Comparison of ENCODE assay signal across 1 cellular context in the genomic region with DNA sequence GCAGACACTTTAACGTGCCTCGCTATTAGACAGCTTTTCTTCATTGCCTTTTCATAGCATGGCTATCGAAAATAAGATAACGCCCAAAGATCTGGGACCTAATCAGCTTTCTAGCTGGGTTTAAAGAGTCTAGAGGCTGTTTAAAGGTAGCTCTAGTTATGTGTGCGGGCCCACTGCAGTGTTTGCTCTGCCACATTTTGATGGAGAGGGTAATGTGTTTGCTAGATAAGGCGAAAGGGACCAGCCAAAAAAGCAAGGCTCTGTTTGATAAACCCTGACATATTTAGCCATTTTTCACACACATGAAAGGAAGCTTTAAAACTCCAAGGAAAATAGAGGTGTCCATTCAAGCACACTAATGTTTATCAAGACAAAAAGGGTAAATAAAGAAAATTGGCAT.
TF ChIP-seq lines count a peak whose summit lies in the region.

No MANE protein-coding gene starts in this region.

TF ChIP-seq in K562, 482 proteins besides CTCF, POLR2A, EP300 and RAD21 (continued from another document):
- TF ChIP-seq FOXM1 (IDR thresholded peaks at IDR 0.05; ENCODE audit: low read depth): peak; percentile 59; the same call in 1 of the 2 replicates
- no peak for TF ChIP-seq FOXM1 (CRISPR knock-in tag; IDR thresholded peaks at IDR 0.05; ENCODE audit: low read depth)
- TF ChIP-seq CREB1 (IDR thresholded peaks at IDR 0.05): peak; percentile 51; the same call in 1 of the 2 replicates
- TF ChIP-seq CREB1 (CRISPR knock-in tag; IDR thresholded peaks at IDR 0.05): no peak
- TF ChIP-seq, protein P1, sequence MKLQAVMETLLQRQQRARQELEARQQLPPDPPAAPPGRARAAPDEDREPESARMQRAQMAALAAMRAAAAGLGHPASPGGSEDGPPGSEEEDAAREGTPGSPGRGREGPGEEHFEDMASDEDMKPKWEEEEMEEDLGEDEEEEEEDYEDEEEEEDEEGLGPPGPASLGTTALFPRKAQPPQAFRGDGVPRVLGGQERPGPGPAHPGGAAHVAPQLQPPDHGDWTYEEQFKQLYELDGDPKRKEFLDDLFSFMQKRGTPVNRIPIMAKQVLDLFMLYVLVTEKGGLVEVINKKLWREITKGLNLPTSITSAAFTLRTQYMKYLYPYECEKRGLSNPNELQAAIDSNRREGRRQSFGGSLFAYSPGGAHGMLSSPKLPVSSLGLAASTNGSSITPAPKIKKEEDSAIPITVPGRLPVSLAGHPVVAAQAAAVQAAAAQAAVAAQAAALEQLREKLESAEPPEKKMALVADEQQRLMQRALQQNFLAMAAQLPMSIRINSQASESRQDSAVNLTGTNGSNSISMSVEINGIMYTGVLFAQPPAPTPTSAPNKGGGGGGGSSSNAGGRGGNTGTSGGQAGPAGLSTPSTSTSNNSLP (IDR thresholded peaks at IDR 0.05; ENCODE audit: borderline replicate concordance, low read depth, low read length): 0 out of 2 replicates have a peak, but pooled peaks have one; percentile 30
- peak; percentile 83 for TF ChIP-seq SMARCA4 (IDR thresholded peaks at IDR 0.05)
- no peak for TF ChIP-seq POLR2AphosphoS2 (IDR thresholded peaks at IDR 0.05; ENCODE audit: low read length)
- TF ChIP-seq MYNN (IDR thresholded peaks at IDR 0.05): 0 out of 2 replicates have a peak, but pooled peaks have one; percentile 29
- TF ChIP-seq MYNN (CRISPR knock-in tag; IDR thresholded peaks at IDR 0.05): no peak
- peak; percentile 34; the same call in 1 of the 2 replicates for TF ChIP-seq GATA2 (CRISPR knock-in tag; IDR thresholded peaks at IDR 0.05)
- peak; percentile 75; the same call in 1 of the 2 replicates for TF ChIP-seq STAT5A (IDR thresholded peaks at IDR 0.05; ENCODE audit: borderline replicate concordance, low read length)
- no peak for TF ChIP-seq ATF1 (CRISPR knock-in tag; IDR thresholded peaks at IDR 0.05)
- no peak for TF ChIP-seq ATF1 (tag; IDR thresholded peaks at IDR 0.05)
- peak; percentile 89 for TF ChIP-seq DPF2 (IDR thresholded peaks at IDR 0.05)
- no peak for TF ChIP-seq HDAC8 (tag; IDR thresholded peaks at IDR 0.05)
- TF ChIP-seq SMARCC2 (IDR thresholded peaks at IDR 0.05; ENCODE audit: low read depth): peak; percentile 26; the same call in 1 of the 2 replicates
- TF ChIP-seq TCF3 (CRISPR knock-in tag; IDR thresholded peaks at IDR 0.05): peak; percentile 86
- TF ChIP-seq POLR2AphosphoS5 (IDR thresholded peaks at IDR 0.05; ENCODE audit: control insufficient read depth, insufficient read depth, low read depth, low read length): peak; percentile 87
- TF ChIP-seq MCM7 (IDR thresholded peaks at IDR 0.05): no peak
- TF ChIP-seq ZKSCAN8 (CRISPR knock-in tag; IDR thresholded peaks at IDR 0.05): no peak
- TF ChIP-seq NCOR1 (IDR thresholded peaks at IDR 0.05): peak; percentile 82
- peak; percentile 43 for TF ChIP-seq DACH1 (IDR thresholded peaks at IDR 0.05; ENCODE audit: partially characterized antibody)
- TF ChIP-seq, protein P2, sequence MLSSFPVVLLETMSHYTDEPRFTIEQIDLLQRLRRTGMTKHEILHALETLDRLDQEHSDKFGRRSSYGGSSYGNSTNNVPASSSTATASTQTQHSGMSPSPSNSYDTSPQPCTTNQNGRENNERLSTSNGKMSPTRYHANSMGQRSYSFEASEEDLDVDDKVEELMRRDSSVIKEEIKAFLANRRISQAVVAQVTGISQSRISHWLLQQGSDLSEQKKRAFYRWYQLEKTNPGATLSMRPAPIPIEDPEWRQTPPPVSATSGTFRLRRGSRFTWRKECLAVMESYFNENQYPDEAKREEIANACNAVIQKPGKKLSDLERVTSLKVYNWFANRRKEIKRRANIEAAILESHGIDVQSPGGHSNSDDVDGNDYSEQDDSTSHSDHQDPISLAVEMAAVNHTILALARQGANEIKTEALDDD (IDR thresholded peaks at IDR 0.05): peak; percentile 93
- TF ChIP-seq MTA2 (IDR thresholded peaks at IDR 0.05; ENCODE audit: low read depth): peak; percentile 75
- TF ChIP-seq SRF (CRISPR knock-in tag; IDR thresholded peaks at IDR 0.05): 0 out of 4 replicates have a peak, but pooled peaks of 1 of the 2 experiments have one; percentile 20
- peak; percentile 89 for TF ChIP-seq TEAD4 (IDR thresholded peaks at IDR 0.05; ENCODE audit: low read length)
- no peak for TF ChIP-seq TEAD4 (CRISPR knock-in tag; IDR thresholded peaks at IDR 0.05; ENCODE audit: borderline replicate concordance)
- peak; percentile 67 to 72 for TF ChIP-seq KDM1A (IDR thresholded peaks at IDR 0.05)
- TF ChIP-seq SLC30A9 (CRISPR knock-in tag; IDR thresholded peaks at IDR 0.05): no peak
- TF ChIP-seq, protein P3, sequence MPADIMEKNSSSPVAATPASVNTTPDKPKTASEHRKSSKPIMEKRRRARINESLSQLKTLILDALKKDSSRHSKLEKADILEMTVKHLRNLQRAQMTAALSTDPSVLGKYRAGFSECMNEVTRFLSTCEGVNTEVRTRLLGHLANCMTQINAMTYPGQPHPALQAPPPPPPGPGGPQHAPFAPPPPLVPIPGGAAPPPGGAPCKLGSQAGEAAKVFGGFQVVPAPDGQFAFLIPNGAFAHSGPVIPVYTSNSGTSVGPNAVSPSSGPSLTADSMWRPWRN (IDR thresholded peaks at IDR 0.05; ENCODE audit: low read depth): no peak
- peak; percentile 13; the same call in 1 of the 2 replicates for TF ChIP-seq KLF16 (IDR thresholded peaks at IDR 0.05)
- TF ChIP-seq, protein P4, sequence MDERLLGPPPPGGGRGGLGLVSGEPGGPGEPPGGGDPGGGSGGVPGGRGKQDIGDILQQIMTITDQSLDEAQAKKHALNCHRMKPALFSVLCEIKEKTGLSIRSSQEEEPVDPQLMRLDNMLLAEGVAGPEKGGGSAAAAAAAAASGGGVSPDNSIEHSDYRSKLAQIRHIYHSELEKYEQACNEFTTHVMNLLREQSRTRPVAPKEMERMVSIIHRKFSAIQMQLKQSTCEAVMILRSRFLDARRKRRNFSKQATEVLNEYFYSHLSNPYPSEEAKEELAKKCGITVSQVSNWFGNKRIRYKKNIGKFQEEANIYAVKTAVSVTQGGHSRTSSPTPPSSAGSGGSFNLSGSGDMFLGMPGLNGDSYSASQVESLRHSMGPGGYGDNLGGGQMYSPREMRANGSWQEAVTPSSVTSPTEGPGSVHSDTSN (CRISPR knock-in tag; IDR thresholded peaks at IDR 0.05; ENCODE audit: low read depth): no peak
- TF ChIP-seq, protein P4 (tag; conservative IDR thresholded peaks at IDR 0.05; ENCODE audit: low read depth): peak; percentile 65
- TF ChIP-seq, protein P5, sequence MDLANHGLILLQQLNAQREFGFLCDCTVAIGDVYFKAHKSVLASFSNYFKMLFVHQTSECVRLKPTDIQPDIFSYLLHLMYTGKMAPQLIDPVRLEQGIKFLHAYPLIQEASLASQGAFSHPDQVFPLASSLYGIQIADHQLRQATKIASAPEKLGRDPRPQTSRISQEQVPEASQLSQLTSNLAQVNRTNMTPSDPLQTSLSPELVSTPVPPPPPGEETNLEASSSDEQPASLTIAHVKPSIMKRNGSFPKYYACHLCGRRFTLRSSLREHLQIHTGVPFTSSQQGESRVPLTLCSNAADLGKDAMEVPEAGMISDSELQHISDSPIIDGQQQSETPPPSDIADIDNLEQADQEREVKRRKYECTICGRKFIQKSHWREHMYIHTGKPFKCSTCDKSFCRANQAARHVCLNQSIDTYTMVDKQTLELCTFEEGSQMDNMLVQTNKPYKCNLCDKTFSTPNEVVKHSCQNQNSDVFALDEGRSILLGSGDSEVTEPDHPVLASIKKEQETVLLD (IDR thresholded peaks at IDR 0.05): 0 out of 2 replicates have a peak, but pooled peaks have one; percentile 27
- TF ChIP-seq NBN (IDR thresholded peaks at IDR 0.05; ENCODE audit: low read depth): no peak
- peak; percentile 87 for TF ChIP-seq TAL1 (IDR thresholded peaks at IDR 0.05)
- TF ChIP-seq, protein P6, sequence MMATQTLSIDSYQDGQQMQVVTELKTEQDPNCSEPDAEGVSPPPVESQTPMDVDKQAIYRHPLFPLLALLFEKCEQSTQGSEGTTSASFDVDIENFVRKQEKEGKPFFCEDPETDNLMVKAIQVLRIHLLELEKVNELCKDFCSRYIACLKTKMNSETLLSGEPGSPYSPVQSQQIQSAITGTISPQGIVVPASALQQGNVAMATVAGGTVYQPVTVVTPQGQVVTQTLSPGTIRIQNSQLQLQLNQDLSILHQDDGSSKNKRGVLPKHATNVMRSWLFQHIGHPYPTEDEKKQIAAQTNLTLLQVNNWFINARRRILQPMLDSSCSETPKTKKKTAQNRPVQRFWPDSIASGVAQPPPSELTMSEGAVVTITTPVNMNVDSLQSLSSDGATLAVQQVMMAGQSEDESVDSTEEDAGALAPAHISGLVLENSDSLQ (IDR thresholded peaks at IDR 0.05): peak; percentile 75
- peak; percentile 94 for TF ChIP-seq CBFA2T3 (IDR thresholded peaks at IDR 0.05)
- TF ChIP-seq MEIS2 (IDR thresholded peaks at IDR 0.05; ENCODE audit: partially characterized antibody): peak; percentile 92
- peak; percentile 40; the same call in 1 of the 2 replicates for TF ChIP-seq CC2D1A (IDR thresholded peaks at IDR 0.05)
- TF ChIP-seq ARID1B (IDR thresholded peaks at IDR 0.05): peak; percentile 92
- peak; percentile 70 for TF ChIP-seq SMARCE1 (IDR thresholded peaks at IDR 0.05)
- TF ChIP-seq RCOR1 (IDR thresholded peaks at IDR 0.05; ENCODE audit: borderline replicate concordance in 1 of 2, low read depth in 2 of 2, low read length in 2 of 2): peak in 1 of 2 experiments; percentile 17; a peak in 1 of 4 replicates
TF ChIP-seq in K562: peak in this region for 40.
